Comparison of ENCODE assay signal across 8 cellular contexts in genomic region chr16:1773703-1774455, GRCh38. TPM values are rescaled to one million over a fixed set of nuclear protein-coding genes. Genes with fewer than 3 reads are reported as not detected.
DNase-seq lines count a peak whose midpoint lies in the region; ATAC-seq and TF ChIP-seq lines count a peak whose summit lies in the region.

No MANE protein-coding gene starts in this region.

- H3K27ac ChIP-seq in CD8-positive, alpha-beta T cell (ENCODE audit: low read depth, low read length) = peak overlapping the region; percentile 66

- POLR2A ChIA-PET in CD8-positive, alpha-beta T cell (lab: Charles Lee) = interaction anchor here (8.6 kb wide), 1 partner anchor 8 kb away, joined by 94 read pairs; the partner anchor contains the start of genes NUBP2 and SPSB3
- POLR2A ChIA-PET in activated CD8-positive, alpha-beta T cell treated with anti-CD3 and anti-CD28 coated beads for 36 hours (lab: Charles Lee) = interaction anchor here (0.9 to 2.7 kb wide), 6 partner anchors 9 to 187 kb away, joined by 3 to 12 read pairs (median 4); partner anchors contain the start of genes MAPK8IP3, NUBP2 and SPSB3
- POLR2A ChIA-PET in GM10248 (lab: Yijun Ruan, JAX) = interaction anchor here (0.9 to 1.0 kb wide), 2 partner anchors 72 to 191 kb away, joined by 3 to 5 read pairs; partner anchors contain the start of gene RPS2

- H3K27me3 ChIP-seq in CD8-positive, alpha-beta T cell (ENCODE audit: insufficient read depth, low read length) = no peaks in the 10 kb centered on the region

- peak overlapping the region; percentile 96 for H3K4me3 Mint-ChIP-seq in CD8-positive, alpha-beta T cell
- peak overlapping the region; percentile 100 for H3K4me3 Mint-ChIP-seq in activated CD8-positive, alpha-beta T cell treated with anti-CD3 and anti-CD28 coated beads for 36 hours

- peaks cover 19% of the 10 kb centered on the region for H3K4me1 Mint-ChIP-seq in CD8-positive, alpha-beta T cell (ENCODE audit: low read depth)
- peaks cover 14% of the 10 kb centered on the region for H3K4me1 Mint-ChIP-seq in activated CD8-positive, alpha-beta T cell treated with anti-CD3 and anti-CD28 coated beads for 36 hours (ENCODE audit: low read depth)

- H3K4me1 ChIP-seq in CD8-positive, alpha-beta T cell (ENCODE audit: insufficient read depth, low read length) = peaks cover 30% of the 10 kb centered on the region

- peak overlapping the region; percentile 52 for H3K27ac Mint-ChIP-seq in CD8-positive, alpha-beta T cell
- peak overlapping the region; percentile 72 for H3K27ac Mint-ChIP-seq in activated CD8-positive, alpha-beta T cell treated with anti-CD3 and anti-CD28 coated beads for 36 hours

- peaks cover 16% of the 10 kb centered on the region for H3K36me3 Mint-ChIP-seq in CD8-positive, alpha-beta T cell
- peaks cover 12% of the 10 kb centered on the region for H3K36me3 Mint-ChIP-seq in activated CD8-positive, alpha-beta T cell treated with anti-CD3 and anti-CD28 coated beads for 36 hours (ENCODE audit: low read depth)

- CTCF ChIA-PET in CD8-positive, alpha-beta T cell (lab: Charles Lee) = interaction anchor here (1.1 to 1.3 kb wide), 2 partner anchors 10 to 68 kb away, joined by 3 to 6 read pairs; partner anchors contain the start of gene MAPK8IP3
- CTCF ChIA-PET in activated CD8-positive, alpha-beta T cell treated with anti-CD3 and anti-CD28 coated beads for 36 hours (lab: Charles Lee) = interaction anchor here (0.8 to 1.8 kb wide), 2 partner anchors 9 to 51 kb away, joined by 4 to 15 read pairs; partner anchors contain the start of genes NUBP2 and SPSB3
- CTCF ChIA-PET in GM10248 (lab: Yijun Ruan, JAX) = interaction anchor here (0.7 to 2.7 kb wide), 6 partner anchors 8 to 167 kb away, joined by 3 to 17 read pairs (median 6); partner anchors contain the start of genes MAPK8IP3, NUBP2 and SPSB3

- H3K4me3 ChIP-seq in CD8-positive, alpha-beta T cell (ENCODE audit: low read depth, low read length) = peak overlapping the region; percentile 91
- peak overlapping the region; percentile 85 for H3K4me3 ChIP-seq in Jurkat, Clone E6-1 (ENCODE audit: low read length)
- peak overlapping the region; percentile 67 for H3K4me3 ChIP-seq in retinal pigment epithelial cell (ENCODE audit: low read length)

- no peak for DNase-seq in CD8-positive, alpha-beta T cell
- no peak for DNase-seq in Jurkat, Clone E6-1 (ENCODE audit: low read depth, low spot score)
- peak; percentile 35 for DNase-seq in activated CD8-positive, alpha-beta T cell treated with anti-CD3 and anti-CD28 coated beads for 36 hours
- DNase-seq in germinal center (ENCODE audit: low spot score) = peak; percentile 59
- DNase-seq in retinal pigment epithelial cell (ENCODE audit: low read depth) = no peak
- DNase-seq in NCI-H2029 (lab: John Stamatoyannopoulos, UW) = no peak
- no peak for DNase-seq in GM10248 (ENCODE audit: extremely low spot score)

- peaks cover 7% of the 10 kb centered on the region for H3K36me3 ChIP-seq in CD8-positive, alpha-beta T cell (ENCODE audit: insufficient read depth, low read length)

- H3K9me3 Mint-ChIP-seq in CD8-positive, alpha-beta T cell = no peaks in the 10 kb centered on the region
- H3K9me3 Mint-ChIP-seq in activated CD8-positive, alpha-beta T cell treated with anti-CD3 and anti-CD28 coated beads for 36 hours = no peaks in the 10 kb centered on the region

- intact Hi-C loops in CD8-positive, alpha-beta T cell (cut with DNase I, micrococcal nuclease) = loop anchor here (1.0 to 10.0 kb wide), 13 partner anchors 8 to 433 kb away; partner anchors contain the start of genes MAPK8IP3 (in 2 of the 2), NUBP2 (in 2 of the 2), SPSB3 (in 2 of the 2) and UQCC4 (in 2 of the 2)
- intact Hi-C loops in activated CD8-positive, alpha-beta T cell treated with anti-CD3 and anti-CD28 coated beads for 36 hours (cut with micrococcal nuclease) = no loop called here

- H3K9me3 ChIP-seq in CD8-positive, alpha-beta T cell (ENCODE audit: low read length) = no peaks in the 10 kb centered on the region

- ATAC-seq in CD8-positive, alpha-beta T cell = no peak
- ATAC-seq in activated CD8-positive, alpha-beta T cell treated with anti-CD3 and anti-CD28 coated beads for 36 hours = no peak
- ATAC-seq in HG02588 (IDR thresholded peaks at IDR 0.05; ENCODE audit: unreplicated experiment) = no peak

- no peak for TF ChIP-seq CTCF in CD8-positive, alpha-beta T cell (IDR thresholded peaks at IDR 0.05)
- no peak for TF ChIP-seq CTCF in activated CD8-positive, alpha-beta T cell treated with anti-CD3 and anti-CD28 coated beads for 36 hours (IDR thresholded peaks at IDR 0.05)
- no peak for TF ChIP-seq CTCF in retinal pigment epithelial cell (conservative IDR thresholded peaks at IDR 0.05; ENCODE audit: low read depth, low read length)
- no peak for TF ChIP-seq CTCF in GM10248 (IDR thresholded peaks at IDR 0.05; ENCODE audit: control extremely low read depth, extremely low read depth, low read depth, missing control alignments)

- H3K27me3 Mint-ChIP-seq in CD8-positive, alpha-beta T cell (ENCODE audit: low read depth) = no peaks in the 10 kb centered on the region
- no peaks in the 10 kb centered on the region for H3K27me3 Mint-ChIP-seq in activated CD8-positive, alpha-beta T cell treated with anti-CD3 and anti-CD28 coated beads for 36 hours

RNA-seq across cellular contexts. Expression of gene MRPS34, which starts 0.9 kb away (rescaled TPM):
- total RNA-seq in CD8-positive, alpha-beta T cell = 10 to 100 TPM; 18.9 to 21.4 TPM
- 145 TPM for polyA plus RNA-seq in Jurkat, Clone E6-1 (2012; ENCODE audit: insufficient read depth, insufficient read length)
- 100 to 1,000 TPM; 175 to 193 TPM for total RNA-seq in activated CD8-positive, alpha-beta T cell treated with anti-CD3 and anti-CD28 coated beads for 36 hours

RNA-seq across cellular contexts. Expression of gene EME2, which starts 1.3 kb away (rescaled TPM):
- 10 to 100 TPM; 27.5 to 31.7 TPM for total RNA-seq in CD8-positive, alpha-beta T cell
- 7.7 TPM for polyA plus RNA-seq in Jurkat, Clone E6-1 (2012; ENCODE audit: insufficient read depth, insufficient read length)
- 10 to 100 TPM; 15.5 to 15.6 TPM for total RNA-seq in activated CD8-positive, alpha-beta T cell treated with anti-CD3 and anti-CD28 coated beads for 36 hours

RNA-seq across cellular contexts. Expression of gene NME3, which starts 2.5 kb away (rescaled TPM):
- total RNA-seq in CD8-positive, alpha-beta T cell = 10 to 100 TPM; 40.3 to 43.2 TPM
- 3.6 TPM for polyA plus RNA-seq in Jurkat, Clone E6-1 (2012; ENCODE audit: insufficient read depth, insufficient read length)
- 10 to 100 TPM; 37.8 to 39.6 TPM for total RNA-seq in activated CD8-positive, alpha-beta T cell treated with anti-CD3 and anti-CD28 coated beads for 36 hours

RNA-seq across cellular contexts. Expression of gene SPSB3, which starts 8.5 kb away (rescaled TPM):
- total RNA-seq in CD8-positive, alpha-beta T cell = 10 to 100 TPM; 70.3 to 72.3 TPM
- 32.5 TPM for polyA plus RNA-seq in Jurkat, Clone E6-1 (2012; ENCODE audit: insufficient read depth, insufficient read length)
- 10 to 100 TPM; 14.4 to 15.2 TPM for total RNA-seq in activated CD8-positive, alpha-beta T cell treated with anti-CD3 and anti-CD28 coated beads for 36 hours

RNA-seq across cellular contexts. Expression of gene NUBP2, which starts 8.9 kb away (rescaled TPM):
- total RNA-seq in CD8-positive, alpha-beta T cell = 10 to 100 TPM; 33.1 to 39.2 TPM
- polyA plus RNA-seq in Jurkat, Clone E6-1 (2012; ENCODE audit: insufficient read depth, insufficient read length) = 95.9 TPM
- total RNA-seq in activated CD8-positive, alpha-beta T cell treated with anti-CD3 and anti-CD28 coated beads for 36 hours = 10 to 100 TPM; 43.5 to 45.0 TPM

Comparison
In these comparisons a context has a peak if more than half of its experiments do, and no peak if none do; other contexts are left out.
1. DNase-seq: peak in activated CD8-positive, alpha-beta T cell treated with anti-CD3 and anti-CD28 coated beads for 36 hours (single experiment) and germinal center (single experiment); none in CD8-positive, alpha-beta T cell (0 of 7), Jurkat, Clone E6-1 (single experiment), retinal pigment epithelial cell (single experiment), NCI-H2029 (single experiment) and GM10248 (single experiment).
2. RNA of gene MRPS34, which starts 0.9 kb away (total RNA-seq): 175 to 193 TPM in activated CD8-positive, alpha-beta T cell treated with anti-CD3 and anti-CD28 coated beads for 36 hours; 18.9 to 21.4 TPM in CD8-positive, alpha-beta T cell; every median in the first group is over 4 times any median in the second.
3. Peak in every context shown above with its lines, with median percentiles within 50 percentile points of each other: H3K4me3 ChIP-seq.